Comparison of ENCODE assay signal across 8 cellular contexts in the genomic region with DNA sequence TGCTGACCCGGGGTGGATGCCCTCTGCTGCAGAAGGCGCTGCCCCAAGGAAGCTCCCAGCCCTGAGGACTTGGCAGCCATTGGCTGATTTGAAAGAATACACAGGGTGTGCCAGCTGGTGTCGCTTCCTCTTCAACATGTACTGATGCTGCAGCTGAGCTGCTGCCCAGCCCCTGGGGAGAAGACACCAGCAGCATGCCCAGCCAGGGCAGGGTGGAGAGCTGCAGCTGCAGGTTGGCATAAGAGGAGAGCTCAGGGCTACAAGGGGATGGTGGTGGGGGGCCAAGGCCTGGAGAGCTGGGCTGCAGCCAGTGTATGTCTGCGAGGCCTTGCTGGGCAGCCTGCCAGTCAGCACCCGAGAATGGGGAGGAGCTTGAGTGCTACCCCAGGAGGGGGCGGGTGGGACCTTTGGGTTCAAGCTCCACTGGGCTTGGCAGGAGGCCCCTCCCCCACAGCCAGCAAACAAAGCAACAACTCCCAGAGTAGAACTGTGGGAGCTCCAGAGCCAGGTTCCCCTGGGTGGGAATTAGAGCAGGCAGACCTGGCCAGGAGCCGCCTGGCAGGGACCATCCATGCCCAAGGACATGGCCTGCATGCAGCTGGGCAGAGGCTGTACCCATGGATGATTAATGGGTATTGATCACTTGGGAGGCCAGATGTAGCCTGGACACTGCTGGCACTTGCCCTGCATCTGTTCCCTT. TPM values are rescaled to one million over a fixed set of nuclear protein-coding genes. Genes with fewer than 3 reads are reported as not detected.
A peak's percentile ranks its signal among the peaks of the same experiment; 100 is the strongest.
DNase-seq lines count a peak whose midpoint lies in the region; ATAC-seq and TF ChIP-seq lines count a peak whose summit lies in the region.

No MANE protein-coding gene starts in this region.

- no peak overlapping the region for H3K4me2 ChIP-seq in neural progenitor cell

- H3K4me1 Mint-ChIP-seq in memory B cell (peaks cover 58% of the 10 kb centered on the region), neural progenitor cell (peaks cover 17% of the 10 kb centered on the region)

- H3K27ac Mint-ChIP-seq in memory B cell (peak overlapping the region; percentile 96), neural progenitor cell (no peak overlapping the region)

- no peak for TF ChIP-seq EP300 in transverse colon (IDR thresholded peaks at IDR 0.05; ENCODE audit: low read depth)

- no peak for TF ChIP-seq CTCF in GM12864 (IDR thresholded peaks at IDR 0.05; ENCODE audit: low read depth, low read length, missing control alignments)
- TF ChIP-seq CTCF in choroid plexus epithelial cell (conservative IDR thresholded peaks at IDR 0.05; ENCODE audit: low read depth, low read length), result no peak
- no peak for TF ChIP-seq CTCF in transverse colon (IDR thresholded peaks at IDR 0.05)
- no peak for TF ChIP-seq CTCF in neural progenitor cell (IDR thresholded peaks at IDR 0.05)

- H3K27me3 Mint-ChIP-seq in memory B cell, result no peaks in the 10 kb centered on the region
- peaks cover 2% of the 10 kb centered on the region for H3K27me3 Mint-ChIP-seq in neural progenitor cell (ENCODE audit: insufficient read depth, low read depth)

- H3K27ac ChIP-seq in transverse colon (peak overlapping the region; percentile 82 to 99 (median 94)), neural progenitor cell (no peak overlapping the region)

- peaks cover 8% of the 10 kb centered on the region for H3F3A ChIP-seq in neural progenitor cell (ENCODE audit: low read depth)

- H3K9me3 Mint-ChIP-seq in memory B cell (no peaks in the 10 kb centered on the region), neural progenitor cell (no peaks in the 10 kb centered on the region)

- peak overlapping the region; percentile 91 for H3K4me3 Mint-ChIP-seq in memory B cell
- no peak overlapping the region for H3K4me3 Mint-ChIP-seq in neural progenitor cell

- TF ChIP-seq POLR2A in transverse colon (IDR thresholded peaks at IDR 0.05), result peak; percentile 43

- DNase-seq in GM12864 (ENCODE audit: low read depth), result peak; percentile 51
- DNase-seq in NAMALWA (ENCODE audit: low spot score), result peak; percentile 93
- DNase-seq in SW480 (ENCODE audit: low spot score), result peak; percentile 25
- peak; percentile 64 for DNase-seq in choroid plexus epithelial cell (ENCODE audit: low read depth)
- DNase-seq in memory B cell (ENCODE audit: low spot score in 2 of 2), result peak; percentile 65 to 71
- peak; percentile 91 for DNase-seq in transverse colon
- no peak for DNase-seq in neural progenitor cell (ENCODE audit: low spot score)

- intact Hi-C loops in transverse colon (cut with DNase I; ENCODE audit: low total_unique reads), result no loop called here

- ATAC-seq in GM21786 (IDR thresholded peaks at IDR 0.05; ENCODE audit: unreplicated experiment) (peak; percentile 66), memory B cell (ENCODE audit: low read depth) (peak; percentile 75)

- H3K4me3 ChIP-seq in GM12864 (ENCODE audit: low read depth, low read length) (peak overlapping the region; percentile 10), choroid plexus epithelial cell (ENCODE audit: low read depth, low read length) (no peak overlapping the region), transverse colon (no peak overlapping the region), neural progenitor cell (no peak overlapping the region)

- peaks cover 46 to 68% (median 52%) of the 10 kb centered on the region in 4 donors for H3K4me1 ChIP-seq in transverse colon
- H3K4me1 ChIP-seq in neural progenitor cell, result peaks cover 9% of the 10 kb centered on the region

- no peaks in the 10 kb centered on the region for H3K27me3 ChIP-seq in transverse colon
- no peaks in the 10 kb centered on the region for H3K27me3 ChIP-seq in neural progenitor cell

- H4K20me1 ChIP-seq in neural progenitor cell (ENCODE audit: low read depth), result no peaks in the 10 kb centered on the region

- WGBS in transverse colon (ENCODE audit: low coverage in 1 of 2), 2 donors, result 0 to 16% methylated on average over 1 to 6 of the region's 7 CpGs

- H3K9ac ChIP-seq in neural progenitor cell, result no peak overlapping the region

- H3K79me2 ChIP-seq in neural progenitor cell (ENCODE audit: low read depth), result no peaks in the 10 kb centered on the region

- H3K9me3 ChIP-seq in transverse colon (no peaks in the 10 kb centered on the region), neural progenitor cell (ENCODE audit: low read depth) (no peaks in the 10 kb centered on the region)

- peaks cover 17% of the 10 kb centered on the region for H3K36me3 Mint-ChIP-seq in memory B cell
- H3K36me3 Mint-ChIP-seq in neural progenitor cell, result peaks cover 2% of the 10 kb centered on the region

- in situ Hi-C loops in transverse colon (cut with MboI; ENCODE audit: low pct_ligation_motif_present in 1 of 4, low pct_unique_long_range_greater_than_20kb in 1 of 4, low sequenced_read_pairs in 3 of 4), result no loop called here

- no peak overlapping the region for H2AFZ ChIP-seq in neural progenitor cell (replicated peaks)

- H3K36me3 ChIP-seq in transverse colon (no peaks in the 10 kb centered on the region), neural progenitor cell (no peaks in the 10 kb centered on the region)

RNA-seq across cellular contexts. Expression of a gene that starts 9.2 kb away (rescaled TPM):
- total RNA-seq in transverse colon, result 100 to 1,000 TPM; 115 to 193 (median 134) TPM
- 7.7 and 18.9 TPM in 2 replicates for total RNA-seq in neural progenitor cell (ENCODE audit: low replicate concordance)

RNA-seq across cellular contexts. Expression of a gene that starts 41.8 kb away (rescaled TPM):
- total RNA-seq in transverse colon (100 to 1,000 TPM in 3 of 4 donors, 10 to 100 TPM in 1; 38.4 to 156 (median 131) TPM), neural progenitor cell (ENCODE audit: low replicate concordance) (5.2 and 7.7 TPM in 2 replicates)

RNA-seq across cellular contexts. Expression of a gene that starts 42.1 kb away (rescaled TPM):
- 10 to 100 TPM in 3 of 4 donors, 1 to 10 TPM in 1; 6.8 to 28.8 (median 21.3) TPM for total RNA-seq in transverse colon
- 0.67 and 3.5 TPM in 2 replicates for total RNA-seq in neural progenitor cell (ENCODE audit: low replicate concordance)

RNA-seq across cellular contexts. Expression of a gene that starts 57.4 kb away (rescaled TPM):
- total RNA-seq in transverse colon (under 1 TPM in 1 of 4 donors, not detected in 3; 0.27 TPM), neural progenitor cell (ENCODE audit: low replicate concordance) (0.19 TPM in 1 of 2 replicates, not detected in the other)
